Comparison of ENCODE assay signal across 20 cellular contexts in genomic region chr5:179338123-179338676, GRCh38. TPM values are rescaled to one million over a fixed set of nuclear protein-coding genes. Genes with fewer than 3 reads are reported as not detected.
"Had no signal": no experiment of that assay in that cellular context is flagged by ENCODE, and none has a peak within 500 bp of the region (broad histone marks: within the 10 kb centered on the region; RNA-seq: fewer than 3 reads in every experiment).

No MANE protein-coding gene starts in this region.

- H3K4me3 ChIP-seq: gastrocnemius medialis, left lung, smooth muscle cell, suprapubic skin, thyroid gland, upper lobe of left lung, uterus had no signal

- ATAC-seq: esophagus mucosa; gastrocnemius medialis; left lung; naive thymus-derived CD4-positive, alpha-beta T cell; stimulated activated effector memory CD8-positive, alpha-beta T cell treated with anti-CD3 and anti-CD28 coated beads, Interleukin-12 subunit alpha, Interleukin-12 subunit beta, amount 100 ng/mL, for 72 hours; stimulated activated naive CD8-positive, alpha-beta T cell treated with anti-CD3 and anti-CD28 coated beads, Interleukin-15, Interleukin-2, amounts not matched to agents 100 U/mL and 50 U/mL, for 24 hours had no signal

- H3K4me2 ChIP-seq: smooth muscle cell had no signal

- H3K9me3 ChIP-seq: gastrocnemius medialis, left lung, neutrophil, suprapubic skin, thyroid gland, upper lobe of left lung, uterus had no signal

- DNase-seq: effector memory CD4-positive, alpha-beta T cell; gastrocnemius medialis; glutamatergic neuron; islet precursor cell; naive thymus-derived CD4-positive, alpha-beta T cell; nephron progenitor cell; stimulated activated CD4-positive, alpha-beta T cell treated with anti-CD3 and anti-CD28 coated beads, Interleukin-4, amount 100 ng/mL, for 1 hour; stimulated activated CD8-positive, alpha-beta memory T cell treated with anti-CD3 and anti-CD28 coated beads, Interleukin-4, amount 100 ng/mL, for 48 hours; stimulated activated naive CD8-positive, alpha-beta T cell treated with anti-CD3 and anti-CD28 coated beads, Interleukin-15, Interleukin-2, amounts not matched to agents 100 U/mL and 50 U/mL, for 24 hours; thyroid gland; uterus had no signal

- H3K27ac ChIP-seq: gastrocnemius medialis, left lung, neutrophil, suprapubic skin, thyroid gland, upper lobe of left lung, uterus had no signal

- H3K36me3 ChIP-seq: gastrocnemius medialis, left lung, neutrophil, suprapubic skin, thyroid gland, upper lobe of left lung, uterus had no signal

- H3K4me1 ChIP-seq: left lung, thyroid gland had no signal

- H3K27me3 ChIP-seq: thyroid gland, upper lobe of left lung, uterus had no signal

- FAIRE-seq: endometrium had no signal

RNA-seq across cellular contexts. Expression of gene ADAMTS2, which starts 7.1 kb away (rescaled TPM):
- total RNA-seq: naive thymus-derived CD4-positive, alpha-beta T cell; pulmonary artery endothelial cell had no signal
- polyA plus RNA-seq: naive thymus-derived CD4-positive, alpha-beta T cell had no signal
